Comparison of ENCODE assay signal across 12 cellular contexts in the genomic region with DNA sequence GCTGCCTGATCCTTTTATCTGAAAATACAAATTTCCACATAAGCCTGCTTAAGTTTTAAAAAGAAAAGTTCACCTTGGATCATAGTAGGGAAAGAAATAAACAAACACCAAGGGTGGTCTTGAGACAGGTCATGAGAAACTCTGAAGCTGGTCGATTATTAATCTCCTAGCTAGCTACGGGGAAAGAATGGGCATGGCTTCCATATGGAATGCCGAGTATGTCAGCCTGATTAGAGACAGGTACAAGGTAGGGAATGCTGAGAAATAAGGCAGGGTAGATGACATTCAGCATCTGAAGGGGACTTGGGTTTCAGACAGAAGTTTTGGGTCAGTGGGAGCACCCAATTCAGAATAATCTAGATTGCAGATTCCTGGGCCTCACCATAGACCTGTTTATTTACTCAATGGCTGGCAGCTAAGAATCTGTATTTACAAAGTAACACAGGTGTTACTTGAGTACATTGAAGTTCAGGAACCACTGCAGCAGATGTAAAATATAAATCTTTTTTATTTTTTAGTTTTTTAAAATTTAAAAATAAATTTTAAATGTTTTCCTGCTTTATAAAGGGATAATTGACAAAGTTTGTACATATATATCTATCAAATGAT.
"Had no signal": no experiment of that assay in that cellular context is flagged by ENCODE, and none has a peak within 500 bp of the region (broad histone marks: within the 10 kb centered on the region; RNA-seq: fewer than 3 reads in every experiment).

No MANE protein-coding gene starts in this region.

- H3K4me1 ChIP-seq: left lung had no signal

- FAIRE-seq: TTC549 had no signal

- H3K27me3 ChIP-seq: left lung, ovary, stomach had no signal

- H3K9me3 ChIP-seq: left lung, ovary, stomach, thoracic aorta had no signal

- H3K4me3 ChIP-seq: left lung, ovary, stomach, thoracic aorta had no signal

- H3K27ac ChIP-seq: left lung, ovary, stomach, thoracic aorta had no signal

- DNase-seq: activated gamma-delta T cell; activated naive CD8-positive, alpha-beta T cell treated with anti-CD3 and anti-CD28 coated beads for 36 hours; activated T-cell treated with anti-CD3 and anti-CD28 coated beads, Interleukin-2, amount 50 U/mL, for 4 hours; cerebellar nuclear complex; glutamatergic neuron; left lung; ovary; retina; stimulated activated CD4-positive, alpha-beta T cell treated with anti-CD3 and anti-CD28 coated beads, Interleukin-4, amount 100 ng/mL, for 24 hours; stomach had no signal

- H3K36me3 ChIP-seq: left lung, ovary, stomach, thoracic aorta had no signal
